1 cellular context compared by ENCODE assay signal in the genomic region with DNA sequence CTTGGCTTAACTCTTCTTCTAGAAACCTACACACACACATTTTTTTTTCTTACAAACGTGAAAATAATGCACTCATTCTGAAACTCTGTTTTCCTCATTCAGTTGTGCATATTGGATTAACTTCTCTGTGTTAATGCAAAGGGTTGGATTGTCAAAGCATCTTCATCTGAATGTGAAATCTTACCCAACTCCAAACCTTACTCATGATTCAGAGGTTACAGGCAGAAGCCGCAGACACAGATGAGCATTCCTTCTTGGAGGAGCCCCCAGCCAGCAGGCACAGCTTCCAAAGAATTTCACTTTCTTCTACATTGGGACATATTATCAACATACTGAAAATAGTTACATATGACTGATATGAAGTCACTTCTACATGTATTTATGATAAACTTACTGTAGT.
TF ChIP-seq lines count a peak whose summit lies in the region.

No MANE protein-coding gene starts in this region.

TF ChIP-seq in SK-N-SH, 30 proteins besides CTCF, POLR2A, EP300 and RAD21 (continued from another document):
- TF ChIP-seq, protein P1, sequence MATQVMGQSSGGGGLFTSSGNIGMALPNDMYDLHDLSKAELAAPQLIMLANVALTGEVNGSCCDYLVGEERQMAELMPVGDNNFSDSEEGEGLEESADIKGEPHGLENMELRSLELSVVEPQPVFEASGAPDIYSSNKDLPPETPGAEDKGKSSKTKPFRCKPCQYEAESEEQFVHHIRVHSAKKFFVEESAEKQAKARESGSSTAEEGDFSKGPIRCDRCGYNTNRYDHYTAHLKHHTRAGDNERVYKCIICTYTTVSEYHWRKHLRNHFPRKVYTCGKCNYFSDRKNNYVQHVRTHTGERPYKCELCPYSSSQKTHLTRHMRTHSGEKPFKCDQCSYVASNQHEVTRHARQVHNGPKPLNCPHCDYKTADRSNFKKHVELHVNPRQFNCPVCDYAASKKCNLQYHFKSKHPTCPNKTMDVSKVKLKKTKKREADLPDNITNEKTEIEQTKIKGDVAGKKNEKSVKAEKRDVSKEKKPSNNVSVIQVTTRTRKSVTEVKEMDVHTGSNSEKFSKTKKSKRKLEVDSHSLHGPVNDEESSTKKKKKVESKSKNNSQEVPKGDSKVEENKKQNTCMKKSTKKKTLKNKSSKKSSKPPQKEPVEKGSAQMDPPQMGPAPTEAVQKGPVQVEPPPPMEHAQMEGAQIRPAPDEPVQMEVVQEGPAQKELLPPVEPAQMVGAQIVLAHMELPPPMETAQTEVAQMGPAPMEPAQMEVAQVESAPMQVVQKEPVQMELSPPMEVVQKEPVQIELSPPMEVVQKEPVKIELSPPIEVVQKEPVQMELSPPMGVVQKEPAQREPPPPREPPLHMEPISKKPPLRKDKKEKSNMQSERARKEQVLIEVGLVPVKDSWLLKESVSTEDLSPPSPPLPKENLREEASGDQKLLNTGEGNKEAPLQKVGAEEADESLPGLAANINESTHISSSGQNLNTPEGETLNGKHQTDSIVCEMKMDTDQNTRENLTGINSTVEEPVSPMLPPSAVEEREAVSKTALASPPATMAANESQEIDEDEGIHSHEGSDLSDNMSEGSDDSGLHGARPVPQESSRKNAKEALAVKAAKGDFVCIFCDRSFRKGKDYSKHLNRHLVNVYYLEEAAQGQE (IDR thresholded peaks at IDR 0.05; ENCODE audit: low read depth, low read length) = no peak
- TF ChIP-seq CHD2 (IDR thresholded peaks at IDR 0.05; ENCODE audit: low read length, partially characterized antibody) (no peak), RXRA (IDR thresholded peaks at IDR 0.05; ENCODE audit: borderline replicate concordance, low read depth) (no peak)
